In genomic region chr16:75004460-75004859, GRCh38 we compare ENCODE assay signal across 14 cellular contexts. TPM values are rescaled to one million over a fixed set of nuclear protein-coding genes. Genes with fewer than 3 reads are reported as not detected.
DNase-seq lines count a peak whose midpoint lies in the region; ATAC-seq, FAIRE-seq and TF ChIP-seq lines count a peak whose summit lies in the region.
"Had no signal": no experiment of that assay in that cellular context is flagged by ENCODE, and none has a peak within 500 bp of the region (broad histone marks: within the 10 kb centered on the region; RNA-seq: fewer than 3 reads in every experiment).

No MANE protein-coding gene starts in this region.

- POLR2A ChIA-PET in HEK293 (lab: Yijun Ruan, JAX), result no interaction called here
- POLR2A ChIA-PET in GM12878 (lab: Charles Lee), result interaction anchor here (1.1 to 1.2 kb wide), 2 partner anchors 12 to 14 kb away, joined by 6 read pairs; no protein-coding TSS in a partner anchor

- TF ChIP-seq RAD21 in GM12878 (IDR thresholded peaks at IDR 0.05; ENCODE audit: insufficient read depth, low read depth, low read length), result no peak

- no peaks in the 10 kb centered on the region; a peak in 2 of 22 replicates for H3K27me3 ChIP-seq in BLaER1 treated with 17β-estradiol and CSF1 and Interleukin-3, amounts not matched to agents 10 nM and 100 nM
- no peaks in the 10 kb centered on the region for H3K27me3 ChIP-seq in GM12878 (replicated peaks in 1 of 2; ENCODE audit: control insufficient read depth in 2 of 2, insufficient read depth in 2 of 2, low read length in 1 of 2)
- H3K27me3 ChIP-seq in trophoblast cell (ENCODE audit: insufficient read depth, low read length), result no peaks in the 10 kb centered on the region
- H3K27me3 ChIP-seq: BE2C had no signal

- intact Hi-C loops in GM12878 (cut with micrococcal nuclease; ENCODE audit: unreplicated experiment), result no loop called here

- WGBS in GM12878 (ENCODE audit: insufficient coverage, insufficient replicate concordance, low lambda C conversion rate, missing lambda C conversion rate), result 93% methylated on average over 3 of the region's 3 CpGs
- WGBS in trophoblast cell (ENCODE audit: extremely low coverage, insufficient coverage, insufficient read length), result no CpG with 5 or more reads among the region's 3 CpGs

- TF ChIP-seq POLR2A in GM12878 (IDR thresholded peaks at IDR 0.05; ENCODE audit: low read depth, low read length), result no peak

- FAIRE-seq in GM12878 (lab: Jason Lieb, UNC), result no peak
- FAIRE-seq: A549, GM18507, HTR-8/SVneo had no signal

- no peak overlapping the region for H2BK12ac ChIP-seq in trophoblast cell (ENCODE audit: low read length)

- no peak overlapping the region for H3K14ac ChIP-seq in trophoblast cell (ENCODE audit: low read length)

- no peak for TF ChIP-seq EP300 in GM12878 (IDR thresholded peaks at IDR 0.05; ENCODE audit: borderline replicate concordance in 1 of 2, control insufficient read depth in 1 of 2, low read depth in 2 of 2, low read length in 2 of 2)

- H3K4me3 ChIP-seq in BLaER1 treated with 17β-estradiol and CSF1 and Interleukin-3, amounts not matched to agents 10 nM and 100 nM, result no peak overlapping the region
- H3K4me3 ChIP-seq in HEK293 (ENCODE audit: low read depth, low read length) (no peak overlapping the region), GM12878 (no peak overlapping the region), trophoblast cell (ENCODE audit: low read depth, low read length) (no peak overlapping the region)
- H3K4me3 ChIP-seq: A549 had no signal

- peak overlapping the region in 9 of 11 experiments; percentile 88 to 99 (median 96); a peak in 17 of 22 replicates for H3K4me2 ChIP-seq in BLaER1 treated with 17β-estradiol and CSF1 and Interleukin-3, amounts not matched to agents 10 nM and 100 nM
- H3K4me2 ChIP-seq in GM12878 (ENCODE audit: control insufficient read depth, insufficient read depth) (peak overlapping the region; percentile 50; the same call in 1 of the 2 replicates), trophoblast cell (ENCODE audit: low read length) (no peak overlapping the region)
- H3K4me2 ChIP-seq: A549 had no signal

- peaks cover 32 to 99% (median 80%) of the 10 kb centered on the region in 11 experiments; a peak in 21 of 22 replicates for H4K20me1 ChIP-seq in BLaER1 treated with 17β-estradiol and CSF1 and Interleukin-3, amounts not matched to agents 10 nM and 100 nM
- H4K20me1 ChIP-seq in GM12878 (ENCODE audit: control insufficient read depth, insufficient read depth), result no peaks in the 10 kb centered on the region

- CTCF ChIA-PET in HEK293 (lab: Yijun Ruan, JAX) (no interaction called here), GM12878 (lab: Yijun Ruan, JAX) (interaction anchor here (1.2 to 2.4 kb wide), 2 partner anchors 58 to 107 kb away, joined by 4 to 9 read pairs; no protein-coding TSS in a partner anchor)

- peak overlapping the region in 1 of 11 experiments; percentile 100; a peak in 1 of 22 replicates for H3K27ac ChIP-seq in BLaER1 treated with 17β-estradiol and CSF1 and Interleukin-3, amounts not matched to agents 10 nM and 100 nM
- H3K27ac ChIP-seq in HEK293 (ENCODE audit: extremely low read depth, low read depth, low read length), result no peak overlapping the region
- H3K27ac ChIP-seq in GM12878 (ENCODE audit: control insufficient read depth, insufficient read depth), result no peak overlapping the region
- no peak overlapping the region for H3K27ac ChIP-seq in trophoblast cell (ENCODE audit: low read depth, low read length)
- H3K27ac ChIP-seq: A549 had no signal

- H3K79me2 ChIP-seq in GM12878 (ENCODE audit: control insufficient read depth, insufficient read depth, low read length) (peaks cover 81% of the 10 kb centered on the region), trophoblast cell (ENCODE audit: control insufficient read depth, insufficient read depth, low read length, poor library complexity) (peaks cover 14% of the 10 kb centered on the region)

- no peak overlapping the region for H3K18ac ChIP-seq in trophoblast cell (ENCODE audit: low read length)

- H2AK5ac ChIP-seq in trophoblast cell (ENCODE audit: low read length), result no peak overlapping the region

- peaks cover 0 to 64% (median 36%) of the 10 kb centered on the region in 11 experiments; a peak in 18 of 22 replicates for H3K36me3 ChIP-seq in BLaER1 treated with 17β-estradiol and CSF1 and Interleukin-3, amounts not matched to agents 10 nM and 100 nM
- H3K36me3 ChIP-seq in HEK293 (ENCODE audit: control insufficient read depth in 2 of 2, insufficient read depth in 1 of 2, low read length in 2 of 2), result no peaks in the 10 kb centered on the region
- no peaks in the 10 kb centered on the region for H3K36me3 ChIP-seq in GM12878 (ENCODE audit: control insufficient read depth in 2 of 2, insufficient read depth in 2 of 2, low read length in 1 of 2)
- no peaks in the 10 kb centered on the region for H3K36me3 ChIP-seq in trophoblast cell (ENCODE audit: control insufficient read depth in 1 of 2, insufficient read depth in 2 of 2, low read length in 2 of 2)

- DNase-seq in GM12878 (ENCODE audit: low read depth, low spot score) (no peak), trophoblast cell (no peak), NCI-H526 treated with DMSO at 0.1 percent for 48 hours (lab: John Stamatoyannopoulos, UW) (no peak)
- no peak for DNase-seq in activated CD4-positive, CD25-positive, alpha-beta regulatory T cell treated with anti-CD3 and anti-CD28 coated beads, Interleukin-2, amount 50 U/mL, for 72 hours
- DNase-seq: DMS53, GOT3, H9 had no signal

- ATAC-seq in GM12878 (no peak), HG02678 (IDR thresholded peaks at IDR 0.05; ENCODE audit: unreplicated experiment) (no peak)
- ATAC-seq: A549 had no signal

- TF ChIP-seq CTCF in HEK293 (tag by site-specific recombination; IDR thresholded peaks at IDR 0.05) (no peak), GM12878 (IDR thresholded peaks at IDR 0.05 in 2 of 3, conservative IDR thresholded peaks at IDR 0.05 in 1 of 3; ENCODE audit: control insufficient read depth in 2 of 3, extremely low read depth in 1 of 3, insufficient read depth in 1 of 3, low read depth in 3 of 3, low read length in 3 of 3) (no peak)

- no peak overlapping the region for H2BK120ac ChIP-seq in trophoblast cell (ENCODE audit: insufficient read depth, low read length, poor library complexity)

- no peak overlapping the region for H3K23ac ChIP-seq in trophoblast cell (ENCODE audit: low read length)

- in situ Hi-C loops in GM12878 (cut with MboI), result no loop called here

- RAD21 ChIA-PET in GM12878 (lab: Charles Lee; ENCODE audit: unreplicated experiment), result interaction anchor here (2.2 to 8.1 kb wide), 3 partner anchors 13 to 105 kb away, joined by 7 to 46 read pairs (median 19); no protein-coding TSS in a partner anchor

- BruUV-seq in GM12878 (replicated peaks; lab: Mats Ljungman, UMichigan), result no TSS peak

- H4K91ac ChIP-seq in trophoblast cell (ENCODE audit: low read depth, low read length), result no peak overlapping the region

- no peak overlapping the region for H3K9ac ChIP-seq in BLaER1 treated with 17β-estradiol and CSF1 and Interleukin-3, amounts not matched to agents 10 nM and 100 nM
- no peak overlapping the region for H3K9ac ChIP-seq in GM12878 (ENCODE audit: control insufficient read depth, insufficient read depth, low read length)
- H3K9ac ChIP-seq in trophoblast cell (ENCODE audit: low read length), result no peak overlapping the region

- H3K4ac ChIP-seq in trophoblast cell (ENCODE audit: low read depth, low read length), result peak overlapping the region; percentile 81

- SMC1A ChIA-PET in GM12878 (lab: Charles Lee; ENCODE audit: uncharacterized antibody, unreplicated experiment), result interaction anchor here (1.0 to 5.4 kb wide), 6 partner anchors 8 to 546 kb away, joined by 3 to 61 read pairs (median 4); no protein-coding TSS in a partner anchor

- H3K79me1 ChIP-seq in trophoblast cell (ENCODE audit: low read length), result peaks cover 3% of the 10 kb centered on the region

- H3K9me3 ChIP-seq in BLaER1 treated with 17β-estradiol and CSF1 and Interleukin-3, amounts not matched to agents 10 nM and 100 nM (replicated peaks in 1 of 11), result peaks cover 5 to 48% (median 29%) of the 10 kb centered on the region in 11 experiments; a peak in 19 of 22 replicates
- no peaks in the 10 kb centered on the region for H3K9me3 ChIP-seq in HEK293 (ENCODE audit: control insufficient read depth, insufficient read depth, low read depth, low read length)
- H3K9me3 ChIP-seq in GM12878 (replicated peaks; ENCODE audit: control insufficient read depth, insufficient read depth, low read length), result no peaks in the 10 kb centered on the region
- no peaks in the 10 kb centered on the region for H3K9me3 ChIP-seq in trophoblast cell (ENCODE audit: insufficient read depth, low read depth, low read length)
- H3K9me3 ChIP-seq: A549, BE2C had no signal

- H4K8ac ChIP-seq in trophoblast cell (ENCODE audit: low read depth, low read length), result no peak overlapping the region

- no peak overlapping the region for H2AFZ ChIP-seq in GM12878 (ENCODE audit: control insufficient read depth, low read depth, low read length)
- H2AFZ ChIP-seq in trophoblast cell (ENCODE audit: insufficient read depth, low read length, poor library complexity), result no peak overlapping the region

- peaks cover 37 to 76% (median 61%) of the 10 kb centered on the region in 10 experiments for H3K4me1 ChIP-seq in BLaER1 treated with 17β-estradiol and CSF1 and Interleukin-3, amounts not matched to agents 10 nM and 100 nM
- H3K4me1 ChIP-seq in HEK293 (ENCODE audit: control insufficient read depth, insufficient read depth, low read length) (peaks cover 3% of the 10 kb centered on the region; the same call in 1 of the 2 replicates), GM12878 (ENCODE audit: control insufficient read depth, insufficient read depth, low read length) (peaks cover 29% of the 10 kb centered on the region), trophoblast cell (ENCODE audit: control insufficient read depth in 1 of 2, insufficient read depth in 2 of 2, low read length in 2 of 2) (peaks cover 21 to 34% of the 10 kb centered on the region in 2 experiments)

- no peak overlapping the region for H4K12ac ChIP-seq in trophoblast cell (ENCODE audit: low read depth, low read length)

- no peak overlapping the region for H2BK5ac ChIP-seq in trophoblast cell (ENCODE audit: low read depth, low read length, poor library complexity)

RNA-seq across cellular contexts. Expression of gene ZNRF1, which starts 5.6 kb away (rescaled TPM):
- total RNA-seq in GM12878 (2013; cell fraction: nucleolus; rRNA removed), result 35.1 and 37.4 TPM in 2 replicates
- total RNA-seq in GM12878 (2014; rRNA removed) (15.6 and 16.3 TPM in 2 replicates), GM12878 (2014; rRNA removed; fragmentation: Illumina TruSeq; extraction: Trizol) (6.1 and 7.1 TPM in 2 replicates), GM12878 (2021) (24.2 and 25.9 TPM in 2 replicates)
- polyA plus RNA-seq in GM12878 (2011; ENCODE audit: low read depth), result 3.4 TPM
- polyA plus RNA-seq in GM12878 (2011; rRNA removed) (12.1 and 19.7 TPM in 2 replicates), GM12878 (2014; fragmentation: Illumina TruSeq; extraction: Trizol) (7.8 and 14.4 TPM in 2 replicates), GM12878 (2014; fragmentation: Nextera tagmentation; extraction: Ambion mirVana) (10 to 100 TPM; 12.0 to 14.2 TPM), GM12878 (2014; rRNA removed) (23.0 and 26.4 TPM in 2 replicates), GM12878 (2016; fragmentation: Nextera tagmentation; extraction: Ambion mirVana) (1 to 10 TPM; 5.8 to 6.7 TPM)
- polyA plus RNA-seq in GM12878 (2011; cell fraction: cytosol; rRNA removed), result 11.1 and 19.5 TPM in 2 replicates
- 17.6 and 19.0 TPM in 2 replicates for polyA plus RNA-seq in GM12878 (2011; cell fraction: nucleus; rRNA removed)
- polyA plus RNA-seq in GM12878 (2012), result 11.1 and 12.1 TPM in 2 replicates
- polyA minus RNA-seq in GM12878 (2011; rRNA and poly(A)+ RNA removed), result 15.7 and 16.9 TPM in 2 replicates
- 9.1 and 12.5 TPM in 2 replicates for polyA minus RNA-seq in GM12878 (2011; cell fraction: cytosol; rRNA and poly(A)+ RNA removed)
- 8.5 and 16.7 TPM in 2 replicates for polyA minus RNA-seq in GM12878 (2011; cell fraction: nucleus; rRNA and poly(A)+ RNA removed)
- 45.7 and 47.3 TPM in 2 replicates for polyA plus RNA-seq in trophoblast cell (2013)

RNA-seq across cellular contexts. Expression of gene WDR59, which starts 19.5 kb away (rescaled TPM):
- 135 and 136 TPM in 2 replicates for total RNA-seq in GM12878 (2013; cell fraction: nucleolus; rRNA removed)
- total RNA-seq in GM12878 (2014; rRNA removed) (23.7 and 24.3 TPM in 2 replicates), GM12878 (2014; rRNA removed; fragmentation: Illumina TruSeq; extraction: Trizol) (17.2 and 19.0 TPM in 2 replicates), GM12878 (2021) (54.9 and 62.0 TPM in 2 replicates)
- polyA plus RNA-seq in GM12878 (2011; ENCODE audit: low read depth), result 19.6 TPM
- polyA plus RNA-seq in GM12878 (2011; rRNA removed) (64.5 and 78.4 TPM in 2 replicates), GM12878 (2014; fragmentation: Illumina TruSeq; extraction: Trizol) (31.1 and 32.7 TPM in 2 replicates), GM12878 (2014; fragmentation: Nextera tagmentation; extraction: Ambion mirVana) (10 to 100 TPM in 1 of 2 experiments, 1 to 10 TPM in 1; 9.7 to 11.5 TPM), GM12878 (2014; rRNA removed) (35.1 and 37.7 TPM in 2 replicates), GM12878 (2016; fragmentation: Nextera tagmentation; extraction: Ambion mirVana) (10 to 100 TPM; 19.9 to 25.3 TPM)
- polyA plus RNA-seq in GM12878 (2011; cell fraction: cytosol; rRNA removed), result 55.0 and 58.9 TPM in 2 replicates
- polyA plus RNA-seq in GM12878 (2011; cell fraction: nucleus; rRNA removed), result 158 and 164 TPM in 2 replicates
- 46.0 and 48.8 TPM in 2 replicates for polyA plus RNA-seq in GM12878 (2012)
- 79.4 and 90.2 TPM in 2 replicates for polyA minus RNA-seq in GM12878 (2011; rRNA and poly(A)+ RNA removed)
- polyA minus RNA-seq in GM12878 (2011; cell fraction: cytosol; rRNA and poly(A)+ RNA removed), result 27.7 and 34.0 TPM in 2 replicates
- polyA minus RNA-seq in GM12878 (2011; cell fraction: nucleus; rRNA and poly(A)+ RNA removed), result 29.5 and 51.9 TPM in 2 replicates
- polyA plus RNA-seq in trophoblast cell (2013), result 33.8 and 36.1 TPM in 2 replicates
